8 cellular contexts compared by ENCODE assay signal in genomic region chr9:96566401-96567202, GRCh38. TPM values are rescaled to one million over a fixed set of nuclear protein-coding genes. Genes with fewer than 3 reads are reported as not detected.
DNase-seq lines count a peak whose midpoint lies in the region; ATAC-seq lines count a peak whose summit lies in the region.

No MANE protein-coding gene starts in this region.

- H3K27ac Mint-ChIP-seq in activated naive CD4-positive, alpha-beta T cell treated with anti-CD3 and anti-CD28 coated beads for 36 hours: no peak overlapping the region

- peak; percentile 88 for DNase-seq in Ammon's horn (ENCODE audit: low spot score)
- peak; percentile 49 to 61 for DNase-seq in SJCRH30
- peak; percentile 76 for DNase-seq in activated naive CD4-positive, alpha-beta T cell treated with anti-CD3 and anti-CD28 coated beads for 36 hours
- DNase-seq in germinal center (ENCODE audit: low spot score): peak; percentile 83
- peak in 55 of 56 donors; percentile 2 to 90 (median 73) for DNase-seq in nucleus accumbens (lab: John Stamatoyannopoulos, UW)
- peak; percentile 82 for DNase-seq in superior temporal gyrus (ENCODE audit: extremely low spot score)

- H3K9me3 ChIP-seq in SJCRH30 (replicated peaks): no peaks in the 10 kb centered on the region

- no peaks in the 10 kb centered on the region for H3K27me3 ChIP-seq in SJCRH30

- H3K27ac ChIP-seq in SJCRH30: no peak overlapping the region

- intact Hi-C loops in activated naive CD4-positive, alpha-beta T cell treated with anti-CD3 and anti-CD28 coated beads for 36 hours (cut with micrococcal nuclease): loop anchor here (1.0 to 5.0 kb wide), 7 partner anchors 13 to 324 kb away; partner anchors contain the start of genes HABP4 and ZNF367

- H3K4me3 Mint-ChIP-seq in activated naive CD4-positive, alpha-beta T cell treated with anti-CD3 and anti-CD28 coated beads for 36 hours: peak overlapping the region; percentile 72

- no peaks in the 10 kb centered on the region for H3K4me1 ChIP-seq in SJCRH30

- H3K9me3 Mint-ChIP-seq in activated naive CD4-positive, alpha-beta T cell treated with anti-CD3 and anti-CD28 coated beads for 36 hours: no peaks in the 10 kb centered on the region

- no peaks in the 10 kb centered on the region for H3K27me3 Mint-ChIP-seq in activated naive CD4-positive, alpha-beta T cell treated with anti-CD3 and anti-CD28 coated beads for 36 hours (ENCODE audit: low read depth)

- H3K4me3 ChIP-seq in SJCRH30: peak overlapping the region; percentile 65

- H3K36me3 Mint-ChIP-seq in activated naive CD4-positive, alpha-beta T cell treated with anti-CD3 and anti-CD28 coated beads for 36 hours (ENCODE audit: low read depth): peaks cover 1% of the 10 kb centered on the region

- CTCF ChIA-PET in activated naive CD4-positive, alpha-beta T cell treated with anti-CD3 and anti-CD28 coated beads for 36 hours (lab: Charles Lee): interaction anchor here (0.6 to 1.8 kb wide), 8 partner anchors 10 to 185 kb away, joined by 3 to 10 read pairs (median 4); partner anchors contain the start of gene HABP4

- H3K36me3 ChIP-seq in SJCRH30: peaks cover 12% of the 10 kb centered on the region

- ATAC-seq in GM18907 (IDR thresholded peaks at IDR 0.05; ENCODE audit: unreplicated experiment) (peak; percentile 92), HG03159 (IDR thresholded peaks at IDR 0.05; ENCODE audit: unreplicated experiment) (peak; percentile 91)

- H3K4me1 Mint-ChIP-seq in activated naive CD4-positive, alpha-beta T cell treated with anti-CD3 and anti-CD28 coated beads for 36 hours (ENCODE audit: low read depth): peaks cover 23% of the 10 kb centered on the region

RNA-seq across cellular contexts. Expression of gene CDC14B, which starts 53.0 kb away (rescaled TPM):
- total RNA-seq in SJCRH30 (2014; rRNA removed; shearing (Covaris generic)): 36.1 and 37.1 TPM in 2 replicates
- under 1 TPM; 0.62 to 0.89 TPM for total RNA-seq in activated naive CD4-positive, alpha-beta T cell treated with anti-CD3 and anti-CD28 coated beads for 36 hours

Comparison
In these comparisons a context has a peak if more than half of its experiments do, and no peak if none do; other contexts are left out.
1. RNA of gene CDC14B, which starts 53.0 kb away (total RNA-seq): 36.1 to 37.1 TPM in SJCRH30; 0.62 to 0.89 TPM in activated naive CD4-positive, alpha-beta T cell treated with anti-CD3 and anti-CD28 coated beads for 36 hours; every median in the first group is over 10 times any median in the second.
2. Peak in every context shown above with its lines, with median percentiles within 50 percentile points of each other: DNase-seq.